In genomic region chr9:36559036-36559695, GRCh38 we compare ENCODE assay signal across 18 cellular contexts. TPM values are rescaled to one million over a fixed set of nuclear protein-coding genes. Genes with fewer than 3 reads are reported as not detected.
DNase-seq lines count a peak whose midpoint lies in the region; ATAC-seq, FAIRE-seq and TF ChIP-seq lines count a peak whose summit lies in the region.
"Had no signal": no experiment of that assay in that cellular context is flagged by ENCODE, and none has a peak within 500 bp of the region (broad histone marks: within the 10 kb centered on the region; RNA-seq: fewer than 3 reads in every experiment).

No MANE protein-coding gene starts in this region.

- intact Hi-C loops in mammary epithelial cell (cut with micrococcal nuclease) = loop anchor here (5.0 kb wide), 1 partner anchor 72 kb away; no protein-coding TSS in a partner anchor

- H3K4me1 ChIP-seq in mammary epithelial cell (ENCODE audit: insufficient read depth, low read length) (peaks cover 10% of the 10 kb centered on the region), mesenchymal stem cell (ENCODE audit: control insufficient read depth, insufficient read depth, low read depth, low read length) (no peaks in the 10 kb centered on the region), small intestine (ENCODE audit: control insufficient read depth in 2 of 2, insufficient read depth in 1 of 2, low read depth in 1 of 2, low read length in 1 of 2) (no peaks in the 10 kb centered on the region)
- H3K4me1 ChIP-seq: pancreas, upper lobe of right lung had no signal

- H3K9ac ChIP-seq in mammary epithelial cell (ENCODE audit: insufficient read depth, low read length) (no peak overlapping the region), mesenchymal stem cell (ENCODE audit: low read length) (no peak overlapping the region)

- no peak overlapping the region for H3K27ac ChIP-seq in mammary epithelial cell (ENCODE audit: insufficient read depth, low read depth, low read length)
- no peak overlapping the region for H3K27ac ChIP-seq in mesenchymal stem cell (ENCODE audit: low read length, poor library complexity, severe bottlenecking)
- H3K27ac ChIP-seq in small intestine (ENCODE audit: low read depth in 1 of 2, low read length in 1 of 2) = no peak overlapping the region
- H3K27ac ChIP-seq: coronary artery, HL-60, pancreas, upper lobe of right lung had no signal

- H3K79me1 ChIP-seq in mesenchymal stem cell (replicated peaks; ENCODE audit: low read length, poor library complexity, severe bottlenecking) = no peaks in the 10 kb centered on the region

- DNase-seq in AG20443 (ENCODE audit: low spot score) (peak; percentile 38), LHCN-M2 (ENCODE audit: low read depth) (peak; percentile 6), mammary epithelial cell (no peak), mesenchymal stem cell (peak; percentile 65), small intestine (no peak), NCI-H1048 (lab: John Stamatoyannopoulos, UW) (no peak)
- no peak for DNase-seq in activated CD4-positive, CD25-positive, alpha-beta regulatory T cell treated with anti-CD3 and anti-CD28 coated beads, Interleukin-2, amount 50 U/mL, for 72 hours
- DNase-seq: activated CD4-positive, alpha-beta T cell treated with anti-CD3 and anti-CD28 coated beads, Interleukin-2, amount 50 U/mL, for 48 hours; COR-L47; erythroblast; NCI-H1694; NCI-H510A; pancreas; stimulated activated naive CD4-positive, alpha-beta T cell treated with Interleukin-2 at 50 U/mL for 16 hours had no signal

- H2BK5ac ChIP-seq in mesenchymal stem cell (ENCODE audit: low read depth, low read length, poor library complexity, severe bottlenecking) = no peak overlapping the region

- no TSS peak for BruUV-seq in mammary epithelial cell (replicated peaks; lab: Mats Ljungman, UMichigan)

- H3K4me3 ChIP-seq in mammary epithelial cell (replicated peaks in 1 of 3; ENCODE audit: insufficient read depth in 1 of 3, low read depth in 2 of 3, low read length in 3 of 3) (no peak overlapping the region), mesenchymal stem cell (ENCODE audit: insufficient read depth in 1 of 2, low read depth in 1 of 2, low read length in 2 of 2) (no peak overlapping the region), small intestine (ENCODE audit: low read depth in 1 of 2, low read length in 2 of 2) (no peak overlapping the region)
- H3K4me3 ChIP-seq: coronary artery, pancreas, upper lobe of right lung had no signal

- no peak overlapping the region for H3K23ac ChIP-seq in mesenchymal stem cell (ENCODE audit: low read length in 2 of 2)

- no peaks in the 10 kb centered on the region for H4K20me1 ChIP-seq in mammary epithelial cell (ENCODE audit: insufficient read depth, low read length)

- H2BK12ac ChIP-seq in mesenchymal stem cell (ENCODE audit: low read length in 2 of 2) = no peak overlapping the region

- H3K14ac ChIP-seq in mesenchymal stem cell (ENCODE audit: low read length in 2 of 2) = no peak overlapping the region

- H3K9me3 ChIP-seq in mammary epithelial cell (replicated peaks; ENCODE audit: insufficient read depth, low read length) (no peaks in the 10 kb centered on the region), mesenchymal stem cell (ENCODE audit: control insufficient read depth, low read length) (no peaks in the 10 kb centered on the region), small intestine (ENCODE audit: control insufficient read depth, low read depth) (no peaks in the 10 kb centered on the region)
- H3K9me3 ChIP-seq: pancreas, upper lobe of right lung had no signal

- H3K4me2 ChIP-seq in mammary epithelial cell (ENCODE audit: insufficient read depth, low read depth, low read length) = no peak overlapping the region
- H3K4me2 ChIP-seq in mesenchymal stem cell (ENCODE audit: low read length, poor library complexity, severe bottlenecking) = no peak overlapping the region

- H4K8ac ChIP-seq in mesenchymal stem cell (ENCODE audit: low read length) = peak overlapping the region; percentile 19

- in situ Hi-C loops in mammary epithelial cell (cut with MboI; ENCODE audit: low sequenced_read_pairs in 2 of 2) = loop anchor here in 1 of 2 donors (10.0 kb wide), 1 partner anchor 154 kb away; the partner anchor contains the start of gene RNF38

- no peak overlapping the region for H3K18ac ChIP-seq in mesenchymal stem cell (ENCODE audit: low read depth in 1 of 2, low read length in 2 of 2)

- no peak overlapping the region for H2BK120ac ChIP-seq in mesenchymal stem cell (ENCODE audit: low read depth, low read length)

- H2AK5ac ChIP-seq in mesenchymal stem cell (ENCODE audit: low read length, severe bottlenecking) = no peak overlapping the region

- no peak for TF ChIP-seq CTCF in mammary epithelial cell (conservative IDR thresholded peaks at IDR 0.05 in 1 of 2, IDR thresholded peaks at IDR 0.05 in 1 of 2; ENCODE audit: extremely low read depth in 1 of 2, insufficient read depth in 1 of 2, low read depth in 1 of 2, low read length in 2 of 2)

- dilution Hi-C loops in mammary epithelial cell (cut with HindIII; ENCODE audit: low sequenced_read_pairs) = no loop called here

- H3K36me3 ChIP-seq in mammary epithelial cell (ENCODE audit: insufficient read depth, low read length) (no peaks in the 10 kb centered on the region), mesenchymal stem cell (ENCODE audit: control insufficient read depth in 1 of 2, insufficient read depth in 2 of 2, low read depth in 1 of 2, low read length in 2 of 2) (no peaks in the 10 kb centered on the region), small intestine (ENCODE audit: control insufficient read depth in 2 of 2, insufficient read depth in 2 of 2, low read length in 2 of 2) (no peaks in the 10 kb centered on the region)
- H3K36me3 ChIP-seq: pancreas, upper lobe of right lung had no signal

- no peaks in the 10 kb centered on the region for H3K79me2 ChIP-seq in mammary epithelial cell (ENCODE audit: insufficient read depth, low read length)

- CTCF ChIA-PET in mammary epithelial cell (lab: Charles Lee; ENCODE audit: low non-redundant PET) = no interaction called here

- FAIRE-seq in small intestine (lab: Jason Lieb, UNC) = no peak
- FAIRE-seq: pancreas had no signal

- WGBS in mammary epithelial cell (ENCODE audit: low coverage, missing lambda C conversion rate) = 86% methylated on average over 6 of the region's 7 CpGs
- WGBS in mesenchymal stem cell = 73% methylated on average over 7 of the region's 7 CpGs
- WGBS in small intestine, 3 donors = 66 to 70% (median 68%) methylated on average over 7 of the region's 7 CpGs

- no peak overlapping the region for H4K91ac ChIP-seq in mesenchymal stem cell (ENCODE audit: low read length)

- H3K27me3 ChIP-seq in mammary epithelial cell (ENCODE audit: insufficient read depth, low read length) (no peaks in the 10 kb centered on the region), mesenchymal stem cell (ENCODE audit: control insufficient read depth in 1 of 2, insufficient read depth in 1 of 2, low read length in 2 of 2) (no peaks in the 10 kb centered on the region), small intestine (ENCODE audit: control insufficient read depth in 2 of 2, insufficient read depth in 2 of 2, low read length in 2 of 2) (no peaks in the 10 kb centered on the region)
- H3K27me3 ChIP-seq: pancreas, upper lobe of right lung had no signal

- H2BK15ac ChIP-seq in mesenchymal stem cell (ENCODE audit: low read depth, poor library complexity, severe bottlenecking) = no peak overlapping the region

- H3K4ac ChIP-seq in mesenchymal stem cell (ENCODE audit: low read depth in 1 of 2, low read length in 2 of 2) = no peak overlapping the region

- ATAC-seq in HG03460 (IDR thresholded peaks at IDR 0.05; ENCODE audit: unreplicated experiment) = no peak
- ATAC-seq: pancreas, upper lobe of right lung had no signal

- H2AFZ ChIP-seq in mammary epithelial cell (ENCODE audit: low read depth, low read length) (peak overlapping the region; percentile 26), mesenchymal stem cell (ENCODE audit: low read depth, low read length) (no peak overlapping the region)

RNA-seq across cellular contexts. Expression of gene MELK, which starts 13.5 kb away (rescaled TPM):
- 71.9 and 74.2 TPM in 2 replicates for total RNA-seq in LHCN-M2 (2014; rRNA removed)
- polyA plus RNA-seq in LHCN-M2 (2012) = 25.9 TPM
- 10 to 100 TPM; 10.8 to 40.8 TPM for total RNA-seq in mammary epithelial cell
- 37.2 TPM for polyA plus RNA-seq in mammary epithelial cell
- polyA minus RNA-seq in mammary epithelial cell = 28.6 TPM
- polyA plus RNA-seq in mesenchymal stem cell (2013, experiment 1 of 2) = 10.9 TPM
- 11.1 TPM for polyA plus RNA-seq in mesenchymal stem cell (2013, experiment 2 of 2)
- 10 to 100 TPM in 1 of 3 donors, 1 to 10 TPM in 1, under 1 TPM in 1; 0.81 to 13.8 (median 3.4) TPM for polyA plus RNA-seq in small intestine

Comparison
In these comparisons a context has a peak if more than half of its experiments do, and no peak if none do; other contexts are left out.
1. DNase-seq: peak in AG20443 (single experiment), LHCN-M2 (single experiment) and mesenchymal stem cell (single experiment); none in mammary epithelial cell (single experiment), small intestine (single experiment), NCI-H1048 (single experiment) and activated CD4-positive, CD25-positive, alpha-beta regulatory T cell treated with anti-CD3 and anti-CD28 coated beads, Interleukin-2, amount 50 U/mL, for 72 hours (single experiment).